Comparison of ENCODE assay signal across 1 cellular context in genomic region chr16:51888534-51888933, GRCh38.
TF ChIP-seq lines count a peak whose summit lies in the region.

No MANE protein-coding gene starts in this region.

TF ChIP-seq in GM23338, 12 proteins besides CTCF, POLR2A, EP300 and RAD21 (continued from another document):
- TF ChIP-seq ZNF462 (CRISPR knock-in tag; IDR thresholded peaks at IDR 0.05): no peak
- TF ChIP-seq REST (IDR thresholded peaks at IDR 0.05; ENCODE audit: unreplicated experiment): no peak
- TF ChIP-seq EZH2phosphoT487 (IDR thresholded peaks at IDR 0.05; ENCODE audit: unreplicated experiment): no peak
- TF ChIP-seq STAT1 (IDR thresholded peaks at IDR 0.05; ENCODE audit: unreplicated experiment): no peak
